ENCODE assay signal across 11 cellular contexts in genomic region chr14:68358978-68359861, GRCh38.
DNase-seq lines count a peak whose midpoint lies in the region; FAIRE-seq and TF ChIP-seq lines count a peak whose summit lies in the region.
"Had no signal": no experiment of that assay in that cellular context is flagged by ENCODE, and none has a peak within 500 bp of the region (broad histone marks: within the 10 kb centered on the region; RNA-seq: fewer than 3 reads in every experiment).

No MANE protein-coding gene starts in this region.

- peak overlapping the region; percentile 93; the same call in 1 of the 2 replicates for H2BK12ac ChIP-seq in H1 (ENCODE audit: low read depth, low read length)
- peak overlapping the region; percentile 69 for H2BK12ac ChIP-seq in trophoblast cell (ENCODE audit: low read length)

- H3K23me2 ChIP-seq in H1 (ENCODE audit: low read depth, low read length): peaks cover 8% of the 10 kb centered on the region

- no peak overlapping the region for H2AK5ac ChIP-seq in H1 (ENCODE audit: low read depth, low read length)
- no peak overlapping the region for H2AK5ac ChIP-seq in trophoblast cell (ENCODE audit: low read length)

- H3K9ac ChIP-seq in H1 (replicated peaks in 1 of 4; ENCODE audit: extremely low read depth in 1 of 4, low read depth in 3 of 4, low read length in 3 of 4) (no peak overlapping the region), trophoblast cell (ENCODE audit: low read length) (no peak overlapping the region)

- no peak overlapping the region for H3K14ac ChIP-seq in H1 (ENCODE audit: insufficient read length)
- peak overlapping the region; percentile 20 for H3K14ac ChIP-seq in trophoblast cell (ENCODE audit: low read length)

- H2BK5ac ChIP-seq in H1 (ENCODE audit: low read depth, low read length): no peak overlapping the region
- no peak overlapping the region for H2BK5ac ChIP-seq in trophoblast cell (ENCODE audit: low read depth, low read length, poor library complexity)

- 76% methylated on average over 13 of the region's 13 CpGs; no CpG with 5 or more reads in 1 of the 2 experiments for WGBS in H1 (ENCODE audit: extremely low coverage in 1 of 2, insufficient coverage in 1 of 2, insufficient read length in 1 of 2, insufficient replicate concordance in 2 of 2, low coverage in 1 of 2, low lambda C conversion rate in 2 of 2, missing lambda C conversion rate in 1 of 2), 2 experiments
- no CpG with 5 or more reads among the region's 13 CpGs for WGBS in trophoblast cell (ENCODE audit: extremely low coverage, insufficient coverage, insufficient read length)

- FAIRE-seq in HTR-8/SVneo (lab: Jason Lieb, UNC) (peak; percentile 75), H1 (lab: Jason Lieb, UNC) (no peak)
- FAIRE-seq: GM18507 had no signal

- H2BK20ac ChIP-seq in H1 (ENCODE audit: low read length): no peak overlapping the region

- TF ChIP-seq CTCF in H1 (IDR thresholded peaks at IDR 0.05; ENCODE audit: control extremely low read depth in 1 of 3, insufficient read depth in 1 of 3, low read depth in 1 of 3, low read length in 3 of 3): no peak

- H2AFZ ChIP-seq in H1 (ENCODE audit: low read length) (no peak overlapping the region), trophoblast cell (ENCODE audit: insufficient read depth, low read length, poor library complexity) (peak overlapping the region; percentile 5)

- H2BK120ac ChIP-seq in H1 (replicated peaks; ENCODE audit: low read depth, low read length) (no peak overlapping the region), trophoblast cell (ENCODE audit: insufficient read depth, low read length, poor library complexity) (no peak overlapping the region)

- no peaks in the 10 kb centered on the region for H3K9me3 ChIP-seq in H1 (ENCODE audit: insufficient read depth in 2 of 2, low read depth in 1 of 2, low read length in 1 of 2)
- no peaks in the 10 kb centered on the region for H3K9me3 ChIP-seq in trophoblast cell (ENCODE audit: insufficient read depth, low read depth, low read length)
- H3K9me3 ChIP-seq: HAP-1 had no signal

- H3K36me3 ChIP-seq in H1 (ENCODE audit: control insufficient read depth in 2 of 4, insufficient read depth in 4 of 4, low read length in 3 of 4) (no peaks in the 10 kb centered on the region), trophoblast cell (ENCODE audit: control insufficient read depth in 1 of 2, insufficient read depth in 2 of 2, low read length in 2 of 2) (no peaks in the 10 kb centered on the region)
- H3K36me3 ChIP-seq: HAP-1 had no signal

- H3K79me2 ChIP-seq in H1 (ENCODE audit: control insufficient read depth in 1 of 2, insufficient read depth in 2 of 2, low read length in 2 of 2) (no peaks in the 10 kb centered on the region), trophoblast cell (ENCODE audit: control insufficient read depth, insufficient read depth, low read length, poor library complexity) (no peaks in the 10 kb centered on the region)

- 0 out of 2 replicates have a peak overlapping the region, but pooled peaks have one; percentile 77 for H2BK15ac ChIP-seq in H1 (ENCODE audit: low read length)

- H4K12ac ChIP-seq in trophoblast cell (ENCODE audit: low read depth, low read length): no peak overlapping the region

- H3K4me3 ChIP-seq in H1 (ENCODE audit: extremely low read depth in 1 of 4, insufficient read depth in 2 of 4, low read depth in 3 of 4, low read length in 4 of 4): no peak overlapping the region
- no peak overlapping the region for H3K4me3 ChIP-seq in trophoblast cell (ENCODE audit: low read depth, low read length)
- H3K4me3 ChIP-seq: HAP-1 had no signal

- H3K4ac ChIP-seq in H1 (replicated peaks; ENCODE audit: insufficient read length, low read depth, low read length): no peak overlapping the region
- H3K4ac ChIP-seq in trophoblast cell (ENCODE audit: low read depth, low read length): no peak overlapping the region

- no peak for TF ChIP-seq EP300 in H1 (IDR thresholded peaks at IDR 0.05; ENCODE audit: borderline replicate concordance in 1 of 2, low read depth in 2 of 2, low read length in 2 of 2)

- H3K27ac ChIP-seq in H1 (ENCODE audit: low read depth, low read length) (no peak overlapping the region), trophoblast cell (ENCODE audit: low read depth, low read length) (no peak overlapping the region)

- H4K91ac ChIP-seq in H1 (replicated peaks; ENCODE audit: insufficient read length, low read length) (peak overlapping the region; percentile 39), trophoblast cell (ENCODE audit: low read depth, low read length) (peak overlapping the region; percentile 1)

- H4K20me1 ChIP-seq in H1 (replicated peaks in 1 of 2; ENCODE audit: control insufficient read depth in 1 of 2, insufficient read depth in 2 of 2, low read length in 2 of 2): no peaks in the 10 kb centered on the region

- H3K27me3 ChIP-seq in H1 (replicated peaks in 1 of 4; ENCODE audit: control insufficient read depth in 3 of 4, extremely low read depth in 1 of 4, insufficient read depth in 3 of 4, low read length in 3 of 4) (no peaks in the 10 kb centered on the region), trophoblast cell (ENCODE audit: insufficient read depth, low read length) (no peaks in the 10 kb centered on the region)

- H4K5ac ChIP-seq in H1 (ENCODE audit: insufficient read length, low read depth, low read length): no peak overlapping the region

- H3K4me2 ChIP-seq in H1 (ENCODE audit: insufficient read depth in 1 of 2, low read depth in 2 of 2, low read length in 2 of 2) (no peak overlapping the region), trophoblast cell (ENCODE audit: low read length) (no peak overlapping the region)

- POLR2A ChIA-PET in H1 (lab: Charles Lee; ENCODE audit: partially characterized antibody): interaction anchor here (1.0 kb wide), 1 partner anchor 9 kb away, joined by 3 read pairs; no protein-coding TSS in a partner anchor

- TF ChIP-seq POLR2A in H1 (IDR thresholded peaks at IDR 0.05; ENCODE audit: control extremely low read depth in 1 of 2, low read depth in 2 of 2, low read length in 2 of 2): no peak

- H3K4me1 ChIP-seq in H1 (replicated peaks in 1 of 4; ENCODE audit: control insufficient read depth in 3 of 4, insufficient read depth in 4 of 4, low read length in 3 of 4): peaks cover 0 to 14% (median 7%) of the 10 kb centered on the region in 4 experiments; a peak in 5 of 7 replicates
- H3K4me1 ChIP-seq in trophoblast cell (ENCODE audit: control insufficient read depth in 1 of 2, insufficient read depth in 2 of 2, low read length in 2 of 2): peaks cover 10 to 15% of the 10 kb centered on the region in 2 experiments
- H3K4me1 ChIP-seq: HAP-1 had no signal

- H3K18ac ChIP-seq in H1 (ENCODE audit: extremely low read depth, low read length) (no peak overlapping the region; the same call in 1 of the 2 replicates), trophoblast cell (ENCODE audit: low read length) (no peak overlapping the region)

- CTCF ChIA-PET in H1 (lab: Charles Lee; ENCODE audit: partially characterized antibody): interaction anchor here (0.6 to 2.4 kb wide), 7 partner anchors 61 to 871 kb away, joined by 3 to 9 read pairs (median 3); no protein-coding TSS in a partner anchor

- H3K56ac ChIP-seq in H1 (replicated peaks; ENCODE audit: insufficient read length, low read depth, low read length): no peak overlapping the region

- no peak overlapping the region for H4K8ac ChIP-seq in H1 (ENCODE audit: extremely low read depth, insufficient read depth, low read length)
- peak overlapping the region; percentile 25 for H4K8ac ChIP-seq in trophoblast cell (ENCODE audit: low read depth, low read length)

- TF ChIP-seq RAD21 in H1 (IDR thresholded peaks at IDR 0.05 in 1 of 2, conservative IDR thresholded peaks at IDR 0.05 in 1 of 2; ENCODE audit: low read depth in 2 of 2, low read length in 2 of 2): no peak

- H3K79me1 ChIP-seq in H1 (ENCODE audit: low read depth, low read length) (no peaks in the 10 kb centered on the region), trophoblast cell (ENCODE audit: low read length) (peaks cover 10% of the 10 kb centered on the region)

- DNase-seq in Ammon's horn (ENCODE audit: low spot score) (peak; percentile 51), HTR-8/SVneo (ENCODE audit: insufficient read length, low spot score) (no peak), H1 (ENCODE audit: low read depth in 1 of 2, low spot score in 2 of 2) (no peak), trophoblast cell (no peak), DMS53 treated with DMSO at 0.1 percent for 48 hours (lab: John Stamatoyannopoulos, UW; ENCODE audit: unreplicated experiment) (no peak), inferior parietal cortex (ENCODE audit: extremely low spot score) (no peak), NCI-H1436 treated with DMSO at 0.1 percent for 48 hours (lab: John Stamatoyannopoulos, UW) (no peak), NCI-H2107 treated with DMSO at 0.1 percent for 48 hours (lab: John Stamatoyannopoulos, UW; ENCODE audit: unreplicated experiment) (no peak)
- DNase-seq: stimulated activated CD4-positive, alpha-beta T cell treated with anti-CD3 and anti-CD28 coated beads, Interleukin-2, amount 100 ng/mL, for 24 hours had no signal

- H3K23ac ChIP-seq in H1 (ENCODE audit: insufficient read length): no peak overlapping the region
- H3K23ac ChIP-seq in trophoblast cell (ENCODE audit: low read length): no peak overlapping the region

TF ChIP-seq in H1, 55 proteins besides CTCF, POLR2A, EP300 and RAD21:
- no peak for TF ChIP-seq JUN (IDR thresholded peaks at IDR 0.05; ENCODE audit: low read depth, low read length)
TF ChIP-seq in H1: peak in this region for 0.
